Comparison of ENCODE assay signal across 8 cellular contexts in the genomic region with DNA sequence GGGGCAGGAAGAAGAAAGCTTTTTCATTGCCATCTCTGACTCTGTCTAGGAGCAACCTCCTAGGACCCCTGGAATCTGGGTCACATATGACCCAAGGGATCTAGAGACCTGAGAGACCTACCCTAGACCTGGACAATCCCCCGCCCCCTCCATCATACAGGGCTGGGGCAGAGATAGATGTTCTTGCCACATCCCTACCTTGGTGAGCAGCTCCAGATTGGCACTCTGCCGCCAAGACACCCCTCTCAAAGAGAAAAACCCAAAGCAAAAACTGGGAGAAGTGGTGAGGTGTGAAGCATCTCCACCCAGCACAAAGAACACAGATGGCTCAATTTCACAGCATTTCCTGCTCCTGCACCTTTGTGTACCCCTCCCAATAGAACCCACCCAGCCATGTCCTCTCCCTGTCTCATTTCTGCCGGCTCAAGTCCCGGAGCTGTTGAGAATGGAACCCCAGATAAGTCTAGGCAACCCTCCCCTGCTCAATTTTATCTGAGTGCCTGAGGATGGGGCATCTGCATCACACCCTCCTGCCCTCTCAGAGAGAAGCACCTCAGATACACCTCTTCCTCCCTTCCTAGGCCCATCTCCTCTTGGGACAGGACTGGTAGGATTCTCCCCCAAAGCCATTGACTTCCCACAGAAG. TPM values are rescaled to one million over a fixed set of nuclear protein-coding genes. Genes with fewer than 3 reads are reported as not detected.
DNase-seq lines count a peak whose midpoint lies in the region; ATAC-seq and TF ChIP-seq lines count a peak whose summit lies in the region.

No MANE protein-coding gene starts in this region.

- H3K36me3 Mint-ChIP-seq in CD14-positive monocyte, result peaks cover 0 to 2% of the 10 kb centered on the region in 2 donors
- H3K36me3 Mint-ChIP-seq in nephron (ENCODE audit: low read depth), result no peaks in the 10 kb centered on the region

- no peak for TF ChIP-seq CTCF in CD14-positive monocyte (IDR thresholded peaks at IDR 0.05)
- TF ChIP-seq CTCF in Loucy (conservative IDR thresholded peaks at IDR 0.05; ENCODE audit: low read length), result no peak
- no peak for TF ChIP-seq CTCF in coronary artery (IDR thresholded peaks at IDR 0.05)
- TF ChIP-seq CTCF in nephron (IDR thresholded peaks at IDR 0.05; ENCODE audit: unreplicated experiment in 3 of 3), result no peak

- intact Hi-C loops in CD14-positive monocyte (cut with micrococcal nuclease), result loop anchor here in 1 of 2 donors (5.0 kb wide), 1 partner anchor 395 kb away; no protein-coding TSS in a partner anchor

- peak overlapping the region; percentile 58; the same call in 1 of the 2 replicates for H2AFZ ChIP-seq in Loucy (ENCODE audit: low read length)

- H3K4me1 Mint-ChIP-seq in CD14-positive monocyte (peaks cover 89% of the 10 kb centered on the region), nephron (peaks cover 60% of the 10 kb centered on the region)

- peaks cover 51% of the 10 kb centered on the region for H3K79me2 ChIP-seq in Loucy (ENCODE audit: insufficient read depth, low read length)

- no peak for DNase-seq in CD14-positive monocyte (ENCODE audit: low spot score)
- DNase-seq in coronary artery (ENCODE audit: low spot score), result no peak
- no peak for DNase-seq in HuH-7 (ENCODE audit: low spot score)
- no peak for DNase-seq in NCI-H446 (lab: John Stamatoyannopoulos, UW)

- H3K36me3 ChIP-seq in Loucy (ENCODE audit: insufficient read depth, low read length), result no peaks in the 10 kb centered on the region

- peak overlapping the region in 1 of 2 donors; percentile 1 for H3K27ac ChIP-seq in coronary artery

- peaks cover 11% of the 10 kb centered on the region for H3F3A ChIP-seq in Loucy (ENCODE audit: low read depth)

- peaks cover 0 to 4% (median 0%) of the 10 kb centered on the region in 7 donors for H3K9me3 Mint-ChIP-seq in CD14-positive monocyte
- H3K9me3 Mint-ChIP-seq in nephron, result no peaks in the 10 kb centered on the region

- H3K4me3 ChIP-seq in Loucy (ENCODE audit: low read length, poor library complexity, severe bottlenecking) (peak overlapping the region; percentile 77), coronary artery (peak overlapping the region; percentile 69)

- no peak for ATAC-seq in GM21717 (IDR thresholded peaks at IDR 0.05; ENCODE audit: unreplicated experiment)
- ATAC-seq in GM21619 (IDR thresholded peaks at IDR 0.05; ENCODE audit: unreplicated experiment), result no peak

- H3K9me3 ChIP-seq in Loucy (ENCODE audit: insufficient read depth, low read depth, low read length), result no peaks in the 10 kb centered on the region

- peak overlapping the region; percentile 38 to 91 (median 77) for H3K27ac Mint-ChIP-seq in CD14-positive monocyte
- no peak overlapping the region for H3K27ac Mint-ChIP-seq in nephron

- no peaks in the 10 kb centered on the region for H3K27me3 ChIP-seq in Loucy (ENCODE audit: insufficient read depth, low read length, poor library complexity, severe bottlenecking)

- no peaks in the 10 kb centered on the region for H3K9me2 ChIP-seq in Loucy (replicated peaks; ENCODE audit: low read depth, low read length)

- peak overlapping the region; percentile 88 for H3K9ac ChIP-seq in Loucy (ENCODE audit: low read depth, low read length, poor library complexity, severe bottlenecking)

- no peaks in the 10 kb centered on the region for H4K20me1 ChIP-seq in Loucy (ENCODE audit: insufficient read depth, low read length, poor library complexity, severe bottlenecking)

- H3K4me2 ChIP-seq in Loucy (ENCODE audit: low read depth, low read length, poor library complexity, severe bottlenecking), result peak overlapping the region; percentile 86

- H3K27me3 Mint-ChIP-seq in CD14-positive monocyte (ENCODE audit: low read depth in 3 of 3) (peaks cover 0 to 6% (median 2%) of the 10 kb centered on the region in 3 donors), nephron (ENCODE audit: low read depth) (peaks cover 27% of the 10 kb centered on the region)

- H3K4me1 ChIP-seq in Loucy (ENCODE audit: insufficient read depth, low read length, poor library complexity, severe bottlenecking), result peaks cover 74% of the 10 kb centered on the region

- H3K4me3 Mint-ChIP-seq in CD14-positive monocyte (peak overlapping the region; percentile 87 to 92), nephron (peak overlapping the region; percentile 79 to 86 (median 84))

RNA-seq across cellular contexts. Expression of a gene that starts 1.2 kb away (rescaled TPM):
- under 1 TPM; 0.18 to 0.30 TPM for polyA plus RNA-seq in CD14-positive monocyte

Comparison
In these comparisons a context has a peak if more than half of its experiments do, and no peak if none do; other contexts are left out.
1. H3K27ac Mint-ChIP-seq: peak in CD14-positive monocyte (7 of 7); none in nephron (0 of 3).